ENCODE assay signal across 28 cellular contexts in genomic region chr4:7444731-7445130, GRCh38. TPM values are rescaled to one million over a fixed set of nuclear protein-coding genes. Genes with fewer than 3 reads are reported as not detected.
A peak's percentile ranks its signal among the peaks of the same experiment; 100 is the strongest.
DNase-seq lines count a peak whose midpoint lies in the region; ATAC-seq, FAIRE-seq and TF ChIP-seq lines count a peak whose summit lies in the region.
"Had no signal": no experiment of that assay in that cellular context is flagged by ENCODE, and none has a peak within 500 bp of the region (broad histone marks: within the 10 kb centered on the region; RNA-seq: fewer than 3 reads in every experiment).

No MANE protein-coding gene starts in this region.

- no peak overlapping the region for H2BK5ac ChIP-seq in H9 (ENCODE audit: insufficient read length, low read length)

- no peak overlapping the region for H3K56ac ChIP-seq in H9 (ENCODE audit: insufficient read length, low read depth, low read length)

- H3K36me3 Mint-ChIP-seq in H9 (ENCODE audit: insufficient read depth in 1 of 3, low read depth in 3 of 3) (no peaks in the 10 kb centered on the region), astrocyte (ENCODE audit: low read depth, unreplicated experiment) (peaks cover 2% of the 10 kb centered on the region), type B pancreatic cell (no peaks in the 10 kb centered on the region)
- H3K36me3 Mint-ChIP-seq in naive thymus-derived CD8-positive, alpha-beta T cell: peaks cover 0 to 5% (median 0%) of the 10 kb centered on the region in 3 donors
- H3K36me3 Mint-ChIP-seq: CD4-positive, CD25-positive, alpha-beta regulatory T cell had no signal

- no peak overlapping the region for H2BK12ac ChIP-seq in H9 (ENCODE audit: insufficient read length, low read depth, low read length)

- no peak overlapping the region for H3K14ac ChIP-seq in H9 (ENCODE audit: insufficient read depth, low read length)

- H3K36me3 ChIP-seq in astrocyte (ENCODE audit: insufficient read depth, low read length): no peaks in the 10 kb centered on the region
- H3K36me3 ChIP-seq in right lobe of liver: no peaks in the 10 kb centered on the region

- FAIRE-seq in astrocyte (lab: Jason Lieb, UNC): no peak
- FAIRE-seq: A204.1, GM18507 had no signal

- H4K5ac ChIP-seq in H9 (ENCODE audit: insufficient read length, low read depth, low read length): no peak overlapping the region

- peaks cover 16% of the 10 kb centered on the region for H3K27me3 Mint-ChIP-seq in H9 (ENCODE audit: low read depth)
- peaks cover 49% of the 10 kb centered on the region for H3K27me3 Mint-ChIP-seq in astrocyte (ENCODE audit: low read depth, unreplicated experiment)
- H3K27me3 Mint-ChIP-seq in type B pancreatic cell: no peaks in the 10 kb centered on the region
- H3K27me3 Mint-ChIP-seq in naive thymus-derived CD8-positive, alpha-beta T cell: peaks cover 11 to 34% (median 31%) of the 10 kb centered on the region in 5 donors

- no peak overlapping the region for H3K23ac ChIP-seq in H9 (ENCODE audit: insufficient read length, low read depth, low read length)

- peaks cover 4% of the 10 kb centered on the region for H3K23me2 ChIP-seq in H9 (ENCODE audit: insufficient read length, low read depth, low read length, poor library complexity, severe bottlenecking)

- H3K4me1 ChIP-seq in H9 (ENCODE audit: insufficient read depth, low read length): no peaks in the 10 kb centered on the region; the same call in 1 of the 2 replicates
- H3K4me1 ChIP-seq in astrocyte (ENCODE audit: insufficient read depth, low read length): no peaks in the 10 kb centered on the region
- peaks cover 0 to 9% (median 0%) of the 10 kb centered on the region in 4 donors for H3K4me1 ChIP-seq in right lobe of liver

- no peak overlapping the region for H2AK5ac ChIP-seq in H9 (ENCODE audit: insufficient read length, low read length)

- ATAC-seq in right lobe of liver: peak; percentile 73 to 98 (median 84)
- no peak for ATAC-seq in GM19023 (IDR thresholded peaks at IDR 0.05; ENCODE audit: unreplicated experiment)
- ATAC-seq in HG03354 (IDR thresholded peaks at IDR 0.05; ENCODE audit: poor library complexity, severe bottlenecking, unreplicated experiment): no peak
- no peak for ATAC-seq in naive thymus-derived CD8-positive, alpha-beta T cell

- H2AFZ ChIP-seq in H9 (ENCODE audit: low read length): no peak overlapping the region
- no peak overlapping the region for H2AFZ ChIP-seq in astrocyte (ENCODE audit: low read depth, low read length)
- H2AFZ ChIP-seq: GM23248 had no signal

- H3K4me1 Mint-ChIP-seq in H9: peaks cover 15 to 39% of the 10 kb centered on the region in 2 experiments
- H3K4me1 Mint-ChIP-seq in astrocyte (ENCODE audit: low read depth, unreplicated experiment): no peaks in the 10 kb centered on the region
- peaks cover 4% of the 10 kb centered on the region for H3K4me1 Mint-ChIP-seq in type B pancreatic cell (ENCODE audit: unreplicated experiment)
- peaks cover 0 to 7% (median under 1%) of the 10 kb centered on the region in 4 donors for H3K4me1 Mint-ChIP-seq in naive thymus-derived CD8-positive, alpha-beta T cell
- H3K4me1 Mint-ChIP-seq: CD4-positive, CD25-positive, alpha-beta regulatory T cell had no signal

- H3K4me2 ChIP-seq in H9 (ENCODE audit: insufficient read depth, insufficient read length, low read length) (no peak overlapping the region), astrocyte (ENCODE audit: low read length) (no peak overlapping the region)
- H3K4me2 ChIP-seq: BLaER1, KMS-11 had no signal

- H3K9me3 ChIP-seq in H9 (ENCODE audit: control insufficient read depth, low read depth, low read length) (no peaks in the 10 kb centered on the region), astrocyte (ENCODE audit: insufficient read depth, low read depth, low read length) (no peaks in the 10 kb centered on the region), right lobe of liver (no peaks in the 10 kb centered on the region)

- H3K79me2 ChIP-seq in H9 (ENCODE audit: insufficient read depth, low read length) (no peaks in the 10 kb centered on the region), astrocyte (ENCODE audit: insufficient read depth, low read length) (no peaks in the 10 kb centered on the region)

- H3K4me3 ChIP-seq in astrocyte (ENCODE audit: insufficient read depth, low read depth, low read length) (no peak overlapping the region), right lobe of liver (no peak overlapping the region)
- H3K4me3 ChIP-seq: BLaER1, GM23248 had no signal

- H3K9ac ChIP-seq in H9 (ENCODE audit: extremely low read depth, insufficient read length, low read length) (no peak overlapping the region), astrocyte (ENCODE audit: low read length) (no peak overlapping the region)
- H3K9ac ChIP-seq: BLaER1, GM23248, KMS-11 had no signal

- no peak overlapping the region for H3K4me3 Mint-ChIP-seq in H9
- peak overlapping the region; percentile 35 for H3K4me3 Mint-ChIP-seq in astrocyte (ENCODE audit: unreplicated experiment)
- H3K4me3 Mint-ChIP-seq in type B pancreatic cell: no peak overlapping the region
- no peak overlapping the region for H3K4me3 Mint-ChIP-seq in naive thymus-derived CD8-positive, alpha-beta T cell
- H3K4me3 Mint-ChIP-seq: CD4-positive, CD25-positive, alpha-beta regulatory T cell; HFFc6 had no signal

- H3K27ac Mint-ChIP-seq in H9 (peak overlapping the region in 1 of 3 experiments; percentile 21; a peak in 1 of 7 replicates), astrocyte (ENCODE audit: unreplicated experiment) (no peak overlapping the region), type B pancreatic cell (peak overlapping the region; percentile 19)
- H3K27ac Mint-ChIP-seq in naive thymus-derived CD8-positive, alpha-beta T cell: no peak overlapping the region
- H3K27ac Mint-ChIP-seq: CD4-positive, CD25-positive, alpha-beta regulatory T cell; HFFc6 had no signal

- POLR2A ChIA-PET in naive thymus-derived CD8-positive, alpha-beta T cell (lab: Charles Lee): no interaction called here

- H2BK15ac ChIP-seq in H9 (ENCODE audit: low read depth, low read length): no peak overlapping the region

- H3K27ac ChIP-seq in H9 (ENCODE audit: insufficient read length, low read depth, low read length) (no peak overlapping the region), astrocyte (ENCODE audit: low read depth, low read length) (no peak overlapping the region), right lobe of liver (peak overlapping the region in 1 of 3 donors; percentile 58)
- H3K27ac ChIP-seq: GM23248, KMS-11 had no signal

- no peak overlapping the region for H2BK20ac ChIP-seq in H9 (ENCODE audit: low read depth, low read length, poor library complexity, severe bottlenecking)

- no peak overlapping the region for H3T11ph ChIP-seq in H9 (ENCODE audit: low read length)

- H3K79me1 ChIP-seq in H9 (ENCODE audit: insufficient read depth, low read depth, low read length, poor library complexity, severe bottlenecking): no peaks in the 10 kb centered on the region

- H3K18ac ChIP-seq in H9 (ENCODE audit: insufficient read length, low read depth, low read length): peak overlapping the region; percentile 30

- no peak overlapping the region for H4K91ac ChIP-seq in H9 (ENCODE audit: insufficient read length, low read depth, low read length)

- H4K20me1 ChIP-seq in H9 (ENCODE audit: control insufficient read depth, insufficient read depth, insufficient read length) (no peaks in the 10 kb centered on the region), astrocyte (ENCODE audit: insufficient read depth, low read length) (peaks cover 31% of the 10 kb centered on the region)
- H4K20me1 ChIP-seq: BLaER1 had no signal

- intact Hi-C loops in right lobe of liver (cut with DNase I): loop anchor here in 1 of 2 donors (10.0 kb wide), 1 partner anchor 250 kb away; the partner anchor contains the start of gene SORCS2

- no peak overlapping the region for H4K8ac ChIP-seq in H9 (replicated peaks; ENCODE audit: insufficient read length, low read depth, low read length)

- TF ChIP-seq POLR2A in right lobe of liver (IDR thresholded peaks at IDR 0.05): no peak

- no peak for TF ChIP-seq CTCF in H9 (conservative IDR thresholded peaks at IDR 0.05)
- TF ChIP-seq CTCF in astrocyte (IDR thresholded peaks at IDR 0.05; ENCODE audit: insufficient read depth, low read depth, low read length): no peak
- TF ChIP-seq CTCF in right lobe of liver (IDR thresholded peaks at IDR 0.05): no peak
- TF ChIP-seq CTCF in type B pancreatic cell (conservative IDR thresholded peaks at IDR 0.05): no peak

- H3K27me3 ChIP-seq in H9 (ENCODE audit: insufficient read depth, low read length) (no peaks in the 10 kb centered on the region), astrocyte (ENCODE audit: insufficient read depth, low read length) (peaks cover 7% of the 10 kb centered on the region), right lobe of liver (no peaks in the 10 kb centered on the region)
- H3K27me3 ChIP-seq: BLaER1 had no signal

- H2BK120ac ChIP-seq in H9 (ENCODE audit: low read depth, low read length, poor library complexity, severe bottlenecking): no peak overlapping the region

- no peaks in the 10 kb centered on the region; a peak in 1 of 5 replicates for H3K9me3 Mint-ChIP-seq in H9
- peaks cover 4% of the 10 kb centered on the region for H3K9me3 Mint-ChIP-seq in astrocyte (ENCODE audit: unreplicated experiment)
- no peaks in the 10 kb centered on the region for H3K9me3 Mint-ChIP-seq in type B pancreatic cell
- H3K9me3 Mint-ChIP-seq in naive thymus-derived CD8-positive, alpha-beta T cell: no peaks in the 10 kb centered on the region
- H3K9me3 Mint-ChIP-seq: HFFc6 had no signal

- no CpG with 5 or more reads among the region's 12 CpGs for WGBS in H9 (ENCODE audit: extremely low coverage, insufficient read length, low lambda C conversion rate)
- WGBS in right lobe of liver (ENCODE audit: insufficient coverage, low coverage, low lambda C conversion rate, missing lambda C conversion rate): 54% methylated on average over 10 of the region's 12 CpGs

- DNase-seq in H9 (no peak), astrocyte (ENCODE audit: low read depth) (no peak), right lobe of liver (peak; percentile 43 to 91 (median 70)), type B pancreatic cell (ENCODE audit: extremely low spot score, unreplicated experiment) (no peak)
- DNase-seq in naive thymus-derived CD8-positive, alpha-beta T cell: no peak
- DNase-seq: CD4-positive, CD25-positive, alpha-beta regulatory T cell; DMS53; GM23248; H7; HFFc6; IMR-90; MM.1S; NCI-H2029; NCI-H446; NCI-H524 treated with DMSO at 0.1 percent for 48 hours; NCI-H82; RPMI8226; SHP77 had no signal

- no peak overlapping the region for H3K4ac ChIP-seq in H9 (ENCODE audit: low read depth, low read length)

RNA-seq across cellular contexts. Expression of gene PSAPL1, which starts 10.0 kb away (rescaled TPM):
- 0.04 TPM in 1 of 2 replicates, not detected in the other for total RNA-seq in H9 (2021)
- total RNA-seq in astrocyte: not detected in 2 replicates
- not detected for total RNA-seq in right lobe of liver
- 1.2 and 1.3 TPM in 2 replicates for total RNA-seq in type B pancreatic cell (ENCODE audit: low replicate concordance)
- not detected for total RNA-seq in naive thymus-derived CD8-positive, alpha-beta T cell
- polyA plus RNA-seq in naive thymus-derived CD8-positive, alpha-beta T cell: not detected
- total RNA-seq: CD4-positive, CD25-positive, alpha-beta regulatory T cell; Daoy; G401; GM23248; HFFc6; IMR-90; SK-MEL-5 had no signal
- polyA plus RNA-seq: AG04450; CD4-positive, CD25-positive, alpha-beta regulatory T cell; GM23248; IMR-90 had no signal

Comparison
In these comparisons a context has a peak if more than half of its experiments do, and no peak if none do; other contexts are left out.
1. DNase-seq: peak in right lobe of liver (3 of 3); none in H9 (single experiment), astrocyte (single experiment), type B pancreatic cell (single experiment) and naive thymus-derived CD8-positive, alpha-beta T cell (0 of 10).
2. ATAC-seq: peak in right lobe of liver (4 of 4); none in GM19023 (single experiment), HG03354 (single experiment) and naive thymus-derived CD8-positive, alpha-beta T cell (0 of 2).